ENCODE assay signal across 1 cellular context in the genomic region with DNA sequence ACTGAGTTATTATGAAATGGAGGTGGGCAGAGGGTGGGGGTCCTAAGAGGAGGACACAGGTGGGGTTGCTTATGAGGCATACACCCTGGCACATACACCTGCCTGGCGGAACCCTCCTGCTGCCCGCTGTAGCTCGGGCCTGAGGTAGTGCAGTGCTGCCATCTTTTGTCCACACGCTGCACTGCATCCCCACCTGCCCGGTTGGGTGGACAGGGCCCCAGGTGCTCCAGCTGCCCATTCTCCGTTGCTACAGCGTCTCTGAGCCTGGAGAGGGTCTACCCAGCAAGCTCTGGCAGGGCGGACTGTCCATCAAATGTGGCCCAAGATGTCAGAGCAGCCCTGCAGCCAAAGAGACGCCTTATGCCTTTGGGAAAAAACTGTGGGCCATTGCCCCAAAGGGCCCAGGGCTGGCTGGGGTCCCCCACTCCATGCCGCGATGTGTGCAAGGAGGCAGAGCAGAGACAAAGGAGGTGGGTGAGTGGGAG.
TF ChIP-seq lines count a peak whose summit lies in the region.

No MANE protein-coding gene starts in this region.

TF ChIP-seq in liver, 16 proteins besides CTCF, POLR2A, EP300 and RAD21 (continued from another document):
- TF ChIP-seq FOXA2 (IDR thresholded peaks at IDR 0.05), result no peak
